In genomic region chr1:207049514-207049913, GRCh38 we compare ENCODE assay signal across 1 cellular context.
TF ChIP-seq lines count a peak whose summit lies in the region.

No MANE protein-coding gene starts in this region.

TF ChIP-seq in H1, 55 proteins besides CTCF, POLR2A, EP300 and RAD21:
- TF ChIP-seq, protein P1, sequence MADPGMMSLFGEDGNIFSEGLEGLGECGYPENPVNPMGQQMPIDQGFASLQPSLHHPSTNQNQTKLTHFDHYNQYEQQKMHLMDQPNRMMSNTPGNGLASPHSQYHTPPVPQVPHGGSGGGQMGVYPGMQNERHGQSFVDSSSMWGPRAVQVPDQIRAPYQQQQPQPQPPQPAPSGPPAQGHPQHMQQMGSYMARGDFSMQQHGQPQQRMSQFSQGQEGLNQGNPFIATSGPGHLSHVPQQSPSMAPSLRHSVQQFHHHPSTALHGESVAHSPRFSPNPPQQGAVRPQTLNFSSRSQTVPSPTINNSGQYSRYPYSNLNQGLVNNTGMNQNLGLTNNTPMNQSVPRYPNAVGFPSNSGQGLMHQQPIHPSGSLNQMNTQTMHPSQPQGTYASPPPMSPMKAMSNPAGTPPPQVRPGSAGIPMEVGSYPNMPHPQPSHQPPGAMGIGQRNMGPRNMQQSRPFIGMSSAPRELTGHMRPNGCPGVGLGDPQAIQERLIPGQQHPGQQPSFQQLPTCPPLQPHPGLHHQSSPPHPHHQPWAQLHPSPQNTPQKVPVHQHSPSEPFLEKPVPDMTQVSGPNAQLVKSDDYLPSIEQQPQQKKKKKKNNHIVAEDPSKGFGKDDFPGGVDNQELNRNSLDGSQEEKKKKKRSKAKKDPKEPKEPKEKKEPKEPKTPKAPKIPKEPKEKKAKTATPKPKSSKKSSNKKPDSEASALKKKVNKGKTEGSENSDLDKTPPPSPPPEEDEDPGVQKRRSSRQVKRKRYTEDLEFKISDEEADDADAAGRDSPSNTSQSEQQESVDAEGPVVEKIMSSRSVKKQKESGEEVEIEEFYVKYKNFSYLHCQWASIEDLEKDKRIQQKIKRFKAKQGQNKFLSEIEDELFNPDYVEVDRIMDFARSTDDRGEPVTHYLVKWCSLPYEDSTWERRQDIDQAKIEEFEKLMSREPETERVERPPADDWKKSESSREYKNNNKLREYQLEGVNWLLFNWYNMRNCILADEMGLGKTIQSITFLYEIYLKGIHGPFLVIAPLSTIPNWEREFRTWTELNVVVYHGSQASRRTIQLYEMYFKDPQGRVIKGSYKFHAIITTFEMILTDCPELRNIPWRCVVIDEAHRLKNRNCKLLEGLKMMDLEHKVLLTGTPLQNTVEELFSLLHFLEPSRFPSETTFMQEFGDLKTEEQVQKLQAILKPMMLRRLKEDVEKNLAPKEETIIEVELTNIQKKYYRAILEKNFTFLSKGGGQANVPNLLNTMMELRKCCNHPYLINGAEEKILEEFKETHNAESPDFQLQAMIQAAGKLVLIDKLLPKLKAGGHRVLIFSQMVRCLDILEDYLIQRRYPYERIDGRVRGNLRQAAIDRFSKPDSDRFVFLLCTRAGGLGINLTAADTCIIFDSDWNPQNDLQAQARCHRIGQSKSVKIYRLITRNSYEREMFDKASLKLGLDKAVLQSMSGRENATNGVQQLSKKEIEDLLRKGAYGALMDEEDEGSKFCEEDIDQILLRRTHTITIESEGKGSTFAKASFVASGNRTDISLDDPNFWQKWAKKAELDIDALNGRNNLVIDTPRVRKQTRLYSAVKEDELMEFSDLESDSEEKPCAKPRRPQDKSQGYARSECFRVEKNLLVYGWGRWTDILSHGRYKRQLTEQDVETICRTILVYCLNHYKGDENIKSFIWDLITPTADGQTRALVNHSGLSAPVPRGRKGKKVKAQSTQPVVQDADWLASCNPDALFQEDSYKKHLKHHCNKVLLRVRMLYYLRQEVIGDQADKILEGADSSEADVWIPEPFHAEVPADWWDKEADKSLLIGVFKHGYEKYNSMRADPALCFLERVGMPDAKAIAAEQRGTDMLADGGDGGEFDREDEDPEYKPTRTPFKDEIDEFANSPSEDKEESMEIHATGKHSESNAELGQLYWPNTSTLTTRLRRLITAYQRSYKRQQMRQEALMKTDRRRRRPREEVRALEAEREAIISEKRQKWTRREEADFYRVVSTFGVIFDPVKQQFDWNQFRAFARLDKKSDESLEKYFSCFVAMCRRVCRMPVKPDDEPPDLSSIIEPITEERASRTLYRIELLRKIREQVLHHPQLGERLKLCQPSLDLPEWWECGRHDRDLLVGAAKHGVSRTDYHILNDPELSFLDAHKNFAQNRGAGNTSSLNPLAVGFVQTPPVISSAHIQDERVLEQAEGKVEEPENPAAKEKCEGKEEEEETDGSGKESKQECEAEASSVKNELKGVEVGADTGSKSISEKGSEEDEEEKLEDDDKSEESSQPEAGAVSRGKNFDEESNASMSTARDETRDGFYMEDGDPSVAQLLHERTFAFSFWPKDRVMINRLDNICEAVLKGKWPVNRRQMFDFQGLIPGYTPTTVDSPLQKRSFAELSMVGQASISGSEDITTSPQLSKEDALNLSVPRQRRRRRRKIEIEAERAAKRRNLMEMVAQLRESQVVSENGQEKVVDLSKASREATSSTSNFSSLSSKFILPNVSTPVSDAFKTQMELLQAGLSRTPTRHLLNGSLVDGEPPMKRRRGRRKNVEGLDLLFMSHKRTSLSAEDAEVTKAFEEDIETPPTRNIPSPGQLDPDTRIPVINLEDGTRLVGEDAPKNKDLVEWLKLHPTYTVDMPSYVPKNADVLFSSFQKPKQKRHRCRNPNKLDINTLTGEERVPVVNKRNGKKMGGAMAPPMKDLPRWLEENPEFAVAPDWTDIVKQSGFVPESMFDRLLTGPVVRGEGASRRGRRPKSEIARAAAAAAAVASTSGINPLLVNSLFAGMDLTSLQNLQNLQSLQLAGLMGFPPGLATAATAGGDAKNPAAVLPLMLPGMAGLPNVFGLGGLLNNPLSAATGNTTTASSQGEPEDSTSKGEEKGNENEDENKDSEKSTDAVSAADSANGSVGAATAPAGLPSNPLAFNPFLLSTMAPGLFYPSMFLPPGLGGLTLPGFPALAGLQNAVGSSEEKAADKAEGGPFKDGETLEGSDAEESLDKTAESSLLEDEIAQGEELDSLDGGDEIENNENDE (IDR thresholded peaks at IDR 0.05; ENCODE audit: insufficient replicate concordance, low read length) = no peak
- no peak for TF ChIP-seq POU5F1 (IDR thresholded peaks at IDR 0.05; ENCODE audit: low read depth, low read length)
